In genomic region chr10:14358886-14359573, GRCh38 we compare ENCODE assay signal across 17 cellular contexts. TPM values are rescaled to one million over a fixed set of nuclear protein-coding genes. Genes with fewer than 3 reads are reported as not detected.
A peak's percentile ranks its signal among the peaks of the same experiment; 100 is the strongest.
DNase-seq lines count a peak whose midpoint lies in the region; ATAC-seq, FAIRE-seq and TF ChIP-seq lines count a peak whose summit lies in the region.
"Had no signal": no experiment of that assay in that cellular context is flagged by ENCODE, and none has a peak within 500 bp of the region (broad histone marks: within the 10 kb centered on the region; RNA-seq: fewer than 3 reads in every experiment).

No MANE protein-coding gene starts in this region.

- peak; percentile 46; the same call in 2 of the 3 replicates for ATAC-seq in RWPE2 (ENCODE audit: low read depth)
- peak; percentile 91 for ATAC-seq in left colon
- ATAC-seq in GM18498 (IDR thresholded peaks at IDR 0.05; ENCODE audit: unreplicated experiment) = no peak
- no peak for ATAC-seq in HG02610 (IDR thresholded peaks at IDR 0.05; ENCODE audit: unreplicated experiment)
- ATAC-seq: activated T-cell treated with anti-CD3 and anti-CD28 coated beads, Interleukin-2, amount 50 U/mL, for 4 hours; pancreas had no signal

- H3K27me3 ChIP-seq in RWPE2 (ENCODE audit: insufficient read depth, poor library complexity, severe bottlenecking) (no peaks in the 10 kb centered on the region), brain microvascular endothelial cell (replicated peaks) (no peaks in the 10 kb centered on the region)
- H3K27me3 ChIP-seq: MG63, pancreas had no signal

- no peaks in the 10 kb centered on the region for H3K36me3 ChIP-seq in RWPE2 (ENCODE audit: low read depth)
- H3K36me3 ChIP-seq in brain microvascular endothelial cell (replicated peaks) = no peaks in the 10 kb centered on the region
- H3K36me3 ChIP-seq: MG63, pancreas had no signal

- in situ Hi-C loops in brain microvascular endothelial cell (cut with HindIII; ENCODE audit: low pct_ligation_motif_present, low sequenced_read_pairs) = no loop called here

- H3K4me1 ChIP-seq in RWPE2 (ENCODE audit: insufficient read depth, poor library complexity, severe bottlenecking) = no peaks in the 10 kb centered on the region
- H3K4me1 ChIP-seq: pancreas had no signal

- no peak overlapping the region for H3K27ac ChIP-seq in RWPE2 (ENCODE audit: poor library complexity, severe bottlenecking)
- H3K27ac ChIP-seq in brain microvascular endothelial cell = no peak overlapping the region
- H3K27ac ChIP-seq: pancreas had no signal

- POLR2A ChIA-PET in HEK293T (lab: Yijun Ruan, JAX) = no interaction called here

- no peak for FAIRE-seq in frontal cortex (lab: Jason Lieb, UNC)
- FAIRE-seq: pancreas, small intestine had no signal

- no peak for DNase-seq in HEK293T (ENCODE audit: extremely low spot score)
- DNase-seq in NCI-H510A (lab: John Stamatoyannopoulos, UW) = peak; percentile 26
- no peak for DNase-seq in RWPE2 (ENCODE audit: low spot score)
- no peak for DNase-seq in left colon
- DNase-seq in frontal cortex (ENCODE audit: low spot score in 2 of 2) = no peak
- no peak for DNase-seq in brain microvascular endothelial cell
- DNase-seq: activated CD4-positive, alpha-beta T cell treated with anti-CD3 and anti-CD28 coated beads, Interleukin-2, amount 50 U/mL, for 1 hour; activated T-cell treated with anti-CD3 and anti-CD28 coated beads, Interleukin-2, amount 50 U/mL, for 4 hours; MG63; midbrain; NCI-H345; pancreas; SIG-M5; small intestine; stimulated activated naive CD4-positive, alpha-beta T cell treated with Interleukin-2 at 50 U/mL for 16 hours had no signal

- TF ChIP-seq CTCF in RWPE2 (IDR thresholded peaks at IDR 0.05; ENCODE audit: poor library complexity, severe bottlenecking) (no peak), brain microvascular endothelial cell (IDR thresholded peaks at IDR 0.05; ENCODE audit: low read depth, low read length, missing control alignments) (no peak)

- no peaks in the 10 kb centered on the region for H3K9me3 ChIP-seq in RWPE2 (ENCODE audit: severe bottlenecking)
- H3K9me3 ChIP-seq: MG63, pancreas had no signal

- intact Hi-C loops in left colon (cut with DNase I, micrococcal nuclease) = no loop called here

- H3K4me3 ChIP-seq in RWPE2 (ENCODE audit: severe bottlenecking) (no peak overlapping the region), brain microvascular endothelial cell (ENCODE audit: low read depth, low read length) (no peak overlapping the region)
- H3K4me3 ChIP-seq: MG63, pancreas had no signal

- CTCF ChIA-PET in HEK293T (lab: Yijun Ruan, JAX) = no interaction called here

TF ChIP-seq in HEK293T, 16 proteins besides CTCF, POLR2A, EP300 and RAD21:
- 0 out of 2 replicates have a peak, but pooled peaks have one; percentile 2 for TF ChIP-seq PKNOX1 (IDR thresholded peaks at IDR 0.05)
- no peak for TF ChIP-seq FOXA1 (IDR thresholded peaks at IDR 0.05)

RNA-seq across cellular contexts. Expression of gene FRMD4A, which starts 28.3 kb away (rescaled TPM):
- total RNA-seq in left colon (10 to 100 TPM in 1 of 2 donors, 1 to 10 TPM in 1; 5.1 to 11.2 TPM), frontal cortex (69.7 TPM)

Comparison
In these comparisons a context has a peak if more than half of its experiments do, and no peak if none do; other contexts are left out.
1. ATAC-seq: peak in RWPE2 (single experiment) and left colon (single experiment); none in GM18498 (single experiment) and HG02610 (single experiment).